1 cellular context compared by ENCODE assay signal in genomic region chr3:152682477-152682876, GRCh38.
TF ChIP-seq lines count a peak whose summit lies in the region.

No MANE protein-coding gene starts in this region.

TF ChIP-seq in GM12878, 131 proteins besides CTCF, POLR2A, EP300 and RAD21 (continued from another document):
- TF ChIP-seq ZNF687 (IDR thresholded peaks at IDR 0.05) (no peak), ASH2L (IDR thresholded peaks at IDR 0.05; ENCODE audit: borderline replicate concordance, low read depth) (no peak), TARDBP (IDR thresholded peaks at IDR 0.05; ENCODE audit: borderline replicate concordance) (no peak), PBX3 (IDR thresholded peaks at IDR 0.05; ENCODE audit: insufficient replicate concordance, low read depth, low read length) (no peak), CUX1 (IDR thresholded peaks at IDR 0.05; ENCODE audit: insufficient replicate concordance, low read depth, low read length) (no peak), JUND (IDR thresholded peaks at IDR 0.05; ENCODE audit: low read depth, low read length) (no peak), NKRF (conservative IDR thresholded peaks at IDR 0.05) (no peak), POLR2AphosphoS5 (IDR thresholded peaks at IDR 0.05; ENCODE audit: low read length) (no peak), ZBTB4 (CRISPR knock-in tag; IDR thresholded peaks at IDR 0.05) (no peak), KLF5 (IDR thresholded peaks at IDR 0.05; ENCODE audit: partially characterized antibody) (no peak), SIX5 (IDR thresholded peaks at IDR 0.05; ENCODE audit: low read depth, low read length, severe bottlenecking) (no peak), IRF4 (IDR thresholded peaks at IDR 0.05; ENCODE audit: low read depth, low read length) (no peak), CBFB (IDR thresholded peaks at IDR 0.05; ENCODE audit: low read depth) (no peak), REST (IDR thresholded peaks at IDR 0.05; ENCODE audit: low read depth, low read length) (no peak)
